Comparison of ENCODE assay signal across 8 cellular contexts in genomic region chr2:70088508-70089219, GRCh38. TPM values are rescaled to one million over a fixed set of nuclear protein-coding genes. Genes with fewer than 3 reads are reported as not detected.
DNase-seq lines count a peak whose midpoint lies in the region; ATAC-seq and TF ChIP-seq lines count a peak whose summit lies in the region.

No MANE protein-coding gene starts in this region.

- peak overlapping the region; percentile 100 for H3K9ac ChIP-seq in MM.1S (ENCODE audit: low read length)
- H3K9ac ChIP-seq in mesenchymal stem cell (ENCODE audit: low read length) = peak overlapping the region; percentile 100

- H3K36me3 ChIP-seq in MM.1S (replicated peaks; ENCODE audit: insufficient read depth, low read length) (no peaks in the 10 kb centered on the region; the same call in 1 of the 2 replicates), mesenchymal stem cell (ENCODE audit: control insufficient read depth in 1 of 2, insufficient read depth in 2 of 2, low read depth in 1 of 2, low read length in 2 of 2) (peaks cover 10 to 35% of the 10 kb centered on the region in 2 experiments)

- peak overlapping the region; percentile 93 for H3K4me2 ChIP-seq in MM.1S (ENCODE audit: low read depth, low read length)
- H3K4me2 ChIP-seq in mesenchymal stem cell (ENCODE audit: low read length, poor library complexity, severe bottlenecking) = peak overlapping the region; percentile 93

- H4K20me1 ChIP-seq in MM.1S (ENCODE audit: insufficient read depth, low read length) = no peaks in the 10 kb centered on the region

- H3K4me3 ChIP-seq in MM.1S (ENCODE audit: low read length) = peak overlapping the region; percentile 98
- peak overlapping the region; percentile 82 for H3K4me3 ChIP-seq in astrocyte of the cerebellum (ENCODE audit: low read depth, low read length)
- H3K4me3 ChIP-seq in mesenchymal stem cell (ENCODE audit: insufficient read depth in 1 of 2, low read depth in 1 of 2, low read length in 2 of 2) = peak overlapping the region; percentile 89 to 93

- H3F3A ChIP-seq in MM.1S (ENCODE audit: insufficient read depth, low read length) = peaks cover 73% of the 10 kb centered on the region

- H4K91ac ChIP-seq in mesenchymal stem cell (ENCODE audit: low read length) = peak overlapping the region; percentile 2

- H2AK5ac ChIP-seq in mesenchymal stem cell (ENCODE audit: low read length, severe bottlenecking) = peak overlapping the region; percentile 98

- peak overlapping the region; percentile 42 for H2BK120ac ChIP-seq in mesenchymal stem cell (ENCODE audit: low read depth, low read length)

- H2BK12ac ChIP-seq in mesenchymal stem cell (ENCODE audit: low read length in 2 of 2) = peak overlapping the region; percentile 78 to 94

- in situ Hi-C loops in astrocyte of the cerebellum (cut with HindIII; ENCODE audit: low sequenced_read_pairs) = loop anchor here (5.0 kb wide), 1 partner anchor 171 kb away; the partner anchor contains the start of gene MXD1

- H2BK5ac ChIP-seq in mesenchymal stem cell (ENCODE audit: low read depth, low read length, poor library complexity, severe bottlenecking) = no peak overlapping the region

- 0% methylated on average over 10 of the region's 11 CpGs for WGBS in mesenchymal stem cell

- peak overlapping the region; percentile 82 to 94 for H3K18ac ChIP-seq in mesenchymal stem cell (ENCODE audit: low read depth in 1 of 2, low read length in 2 of 2)

- H3K79me2 ChIP-seq in MM.1S (ENCODE audit: low read length) = peaks cover 30% of the 10 kb centered on the region

- no peaks in the 10 kb centered on the region for H3K9me2 ChIP-seq in MM.1S (replicated peaks; ENCODE audit: insufficient read depth, low read length)

- peaks cover 33% of the 10 kb centered on the region for H3K4me1 ChIP-seq in MM.1S (ENCODE audit: low read length)
- H3K4me1 ChIP-seq in mesenchymal stem cell (ENCODE audit: control insufficient read depth, insufficient read depth, low read depth, low read length) = peaks cover 13% of the 10 kb centered on the region

- H3K23ac ChIP-seq in mesenchymal stem cell (ENCODE audit: low read length in 2 of 2) = peak overlapping the region in 1 of 2 experiments; percentile 1

- H3K14ac ChIP-seq in mesenchymal stem cell (ENCODE audit: low read length in 2 of 2) = peak overlapping the region in 1 of 2 experiments; percentile 99

- H2AFZ ChIP-seq in MM.1S (ENCODE audit: low read length) (no peak overlapping the region), mesenchymal stem cell (ENCODE audit: low read depth, low read length) (no peak overlapping the region)

- no peaks in the 10 kb centered on the region for H3K27me3 ChIP-seq in MM.1S (replicated peaks; ENCODE audit: insufficient read depth, low read length)
- H3K27me3 ChIP-seq in mesenchymal stem cell (ENCODE audit: control insufficient read depth in 1 of 2, insufficient read depth in 1 of 2, low read length in 2 of 2) = no peaks in the 10 kb centered on the region

- H2BK15ac ChIP-seq in mesenchymal stem cell (ENCODE audit: low read depth, poor library complexity, severe bottlenecking) = no peak overlapping the region

- ATAC-seq in HG02885 (IDR thresholded peaks at IDR 0.05; ENCODE audit: poor library complexity, unreplicated experiment) = no peak

- H3K27ac ChIP-seq in MM.1S (ENCODE audit: low read length) (peak overlapping the region; percentile 91), mesenchymal stem cell (ENCODE audit: low read length, poor library complexity, severe bottlenecking) (peak overlapping the region; percentile 100)

- H3K79me1 ChIP-seq in mesenchymal stem cell (replicated peaks; ENCODE audit: low read length, poor library complexity, severe bottlenecking) = peaks cover 8% of the 10 kb centered on the region

- H3K9me3 ChIP-seq in MM.1S (replicated peaks; ENCODE audit: insufficient read depth, low read length) (no peaks in the 10 kb centered on the region), mesenchymal stem cell (ENCODE audit: control insufficient read depth, low read length) (no peaks in the 10 kb centered on the region)

- DNase-seq in D341Med (ENCODE audit: low spot score) = peak; percentile 47
- DNase-seq in MM.1S = no peak
- DNase-seq in astrocyte of the cerebellum (ENCODE audit: low read depth) = no peak
- no peak for DNase-seq in mesenchymal stem cell
- DNase-seq in LoVo (ENCODE audit: low spot score) = no peak
- DNase-seq in nucleus accumbens (lab: John Stamatoyannopoulos, UW) = no peak
- no peak for DNase-seq in T-helper 9 cell

- peak overlapping the region; percentile 37 to 99 for H3K4ac ChIP-seq in mesenchymal stem cell (ENCODE audit: low read depth in 1 of 2, low read length in 2 of 2)

- TF ChIP-seq CTCF in MM.1S (IDR thresholded peaks at IDR 0.05; ENCODE audit: low read length) (no peak), astrocyte of the cerebellum (IDR thresholded peaks at IDR 0.05; ENCODE audit: low read depth, low read length, missing control alignments) (no peak)

- peak overlapping the region; percentile 35 for H4K8ac ChIP-seq in mesenchymal stem cell (ENCODE audit: low read length)

RNA-seq across cellular contexts. Expression of gene PCBP1, which starts 1.4 kb away (rescaled TPM):
- polyA plus RNA-seq in mesenchymal stem cell (2013, experiment 1 of 2) = 232 TPM
- 289 TPM for polyA plus RNA-seq in mesenchymal stem cell (2013, experiment 2 of 2)
